Comparison of ENCODE assay signal across 8 cellular contexts in the genomic region with DNA sequence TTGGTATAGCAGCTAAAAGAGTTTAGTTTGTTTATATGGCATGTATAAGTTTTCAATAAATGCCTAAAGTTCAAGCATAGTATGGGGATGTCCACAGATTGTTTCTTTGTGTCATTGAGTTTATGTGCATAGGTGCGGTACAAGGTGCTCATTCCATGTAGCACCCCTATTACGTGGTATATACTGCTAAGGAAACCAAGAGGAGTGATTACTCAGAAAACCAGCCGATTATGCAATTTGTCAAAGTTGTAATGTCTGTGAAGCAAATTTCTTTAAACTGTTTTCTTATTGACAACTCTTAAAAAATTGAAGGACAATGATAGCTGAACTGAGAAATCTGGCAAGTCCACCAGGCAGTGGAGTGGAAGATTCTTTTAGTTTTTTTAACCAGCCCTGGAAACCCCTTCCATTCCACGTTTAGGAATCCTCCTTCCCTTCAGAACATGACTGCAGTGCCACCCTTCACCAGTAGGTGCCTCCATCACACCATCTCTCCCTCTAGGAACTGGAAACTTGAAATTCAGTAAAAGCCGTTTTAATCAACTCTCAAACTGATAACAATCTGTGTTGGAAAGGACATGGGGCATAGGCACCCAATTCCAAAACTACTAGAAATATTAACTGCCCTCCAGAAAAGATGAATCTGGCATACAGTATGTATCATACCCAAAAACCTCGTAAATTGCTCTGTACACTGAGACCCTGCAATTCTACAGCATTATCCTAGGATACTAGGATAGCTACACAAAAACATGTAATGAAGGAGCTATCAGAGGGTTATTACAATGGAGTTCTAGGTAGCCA. TPM values are rescaled to one million over a fixed set of nuclear protein-coding genes. Genes with fewer than 3 reads are reported as not detected.
DNase-seq lines count a peak whose midpoint lies in the region; ATAC-seq and TF ChIP-seq lines count a peak whose summit lies in the region.

No MANE protein-coding gene starts in this region.

- peak; percentile 97 for TF ChIP-seq CTCF in left lung (IDR thresholded peaks at IDR 0.05)

- no peaks in the 10 kb centered on the region for H3K27me3 ChIP-seq in left lung

- intact Hi-C loops in left lung (cut with DNase I), result loop anchor here in 1 of 2 donors (10.0 kb wide), 1 partner anchor 245 kb away; no protein-coding TSS in a partner anchor

- H3K27ac ChIP-seq in left lung, result peak overlapping the region; percentile 49 to 67

- H3K4me1 ChIP-seq in left lung, result peaks cover 22 to 51% of the 10 kb centered on the region in 2 donors

- ATAC-seq in left lung (peak; percentile 82), GM19395 (IDR thresholded peaks at IDR 0.05; ENCODE audit: unreplicated experiment) (no peak)

- no peak overlapping the region for H3K4me3 ChIP-seq in left lung

- H3K36me3 ChIP-seq in left lung, result peaks cover 0 to 4% of the 10 kb centered on the region in 2 donors

- H3K9me3 ChIP-seq in left lung, result no peaks in the 10 kb centered on the region

- DNase-seq in NOMO-1 treated with DMSO at 0.1 percent for 48 hours (lab: John Stamatoyannopoulos, UW; ENCODE audit: unreplicated experiment) (peak; percentile 73), NOMO-1 treated with dmso at 0.1 percent for 144 hours (lab: John Stamatoyannopoulos, UW; ENCODE audit: unreplicated experiment) (no peak), NCI-H2171 (lab: John Stamatoyannopoulos, UW) (peak; percentile 19), cerebellum (ENCODE audit: low spot score) (peak; percentile 67), left lung (peak in 1 of 2 donors; percentile 57)
- DNase-seq in activated CD4-positive, alpha-beta T cell treated with anti-CD3 and anti-CD28 coated beads for 1 hour, result peak; percentile 50
- DNase-seq in stimulated activated CD4-positive, alpha-beta T cell treated with anti-CD3 and anti-CD28 coated beads, Interleukin-4, amount 100 ng/mL, for 24 hours, result peak; percentile 74

RNA-seq across cellular contexts. Expression of a gene that starts 43.5 kb away (rescaled TPM):
- total RNA-seq in cerebellum, result 14.6 TPM
- total RNA-seq in left lung, result 1 to 10 TPM; 2.9 to 4.8 TPM

RNA-seq across cellular contexts. Expression of a gene that starts 43.5 kb away (rescaled TPM):
- 27.4 TPM for total RNA-seq in cerebellum
- total RNA-seq in left lung, result 10 to 100 TPM; 16.3 to 19.4 TPM

RNA-seq across cellular contexts. Expression of a gene that starts 50.4 kb away (rescaled TPM):
- total RNA-seq in cerebellum, result 9.7 TPM
- total RNA-seq in left lung, result 10 to 100 TPM; 26.5 to 27.1 TPM

RNA-seq across cellular contexts. Expression of a gene that starts 50.8 kb away (rescaled TPM):
- 29.3 TPM for total RNA-seq in cerebellum
- total RNA-seq in left lung, result 10 to 100 TPM; 28.0 to 28.7 TPM
